25 cellular contexts compared by ENCODE assay signal in genomic region chr9:71032779-71033178, GRCh38.
"Had no signal": no experiment of that assay in that cellular context is flagged by ENCODE, and none has a peak within 500 bp of the region (broad histone marks: within the 10 kb centered on the region; RNA-seq: fewer than 3 reads in every experiment).

No MANE protein-coding gene starts in this region.

- DNase-seq: dermis blood vessel endothelial cell; dorsolateral prefrontal cortex; effector CD4-positive, alpha-beta T cell; effector memory CD4-positive, alpha-beta T cell; foreskin keratinocyte; heart left ventricle; hypothalamus; immature natural killer cell; islet precursor cell; kidney; kidney glomerular epithelial cell; left colon; left lung; left ventricle myocardium superior; lower lobe of right lung; mesenchymal stem cell; mucosa of descending colon had no signal

- ATAC-seq: foreskin keratinocyte, gastroesophageal sphincter, heart left ventricle, left colon, left lung, left ventricle myocardium superior, lower lobe of right lung, mucosa of descending colon had no signal

- H3K27me3 ChIP-seq: dorsolateral prefrontal cortex, esophagus muscularis mucosa, gastroesophageal sphincter, heart left ventricle, hepatocyte, left lung had no signal

- H2AFZ ChIP-seq: hepatocyte had no signal

- H3K27ac Mint-ChIP-seq: immature natural killer cell, mesothelial cell of epicardium had no signal

- H3K9me3 ChIP-seq: esophagus muscularis mucosa, gastroesophageal sphincter, heart left ventricle, left lung, lower lobe of right lung, mucosa of descending colon had no signal

- FAIRE-seq: colon, endothelial cell of umbilical vein, frontal cortex, kidney had no signal

- H3K36me3 ChIP-seq: esophagus muscularis mucosa, gastroesophageal sphincter, heart left ventricle, left lung, lower lobe of right lung had no signal

- H3K4me1 ChIP-seq: esophagus muscularis mucosa, foreskin keratinocyte, gastroesophageal sphincter, heart left ventricle, left lung, lower lobe of right lung had no signal

- H3K79me2 ChIP-seq: hepatocyte had no signal

- H3K36me3 Mint-ChIP-seq: immature natural killer cell, mesothelial cell of epicardium had no signal

- H3K4me1 Mint-ChIP-seq: immature natural killer cell had no signal

- H3K9me3 Mint-ChIP-seq: immature natural killer cell had no signal

- H3K4me3 ChIP-seq: coronary artery, dorsolateral prefrontal cortex, esophagus muscularis mucosa, gastroesophageal sphincter, heart left ventricle, hepatocyte, left lung, lower lobe of right lung, mucosa of descending colon had no signal

- H3K27ac ChIP-seq: coronary artery, dorsolateral prefrontal cortex, esophagus muscularis mucosa, foreskin keratinocyte, gastroesophageal sphincter, heart left ventricle, hepatocyte, left lung, lower lobe of right lung had no signal

- H3K4me2 ChIP-seq: hepatocyte had no signal

- H3K4me3 Mint-ChIP-seq: immature natural killer cell, mesothelial cell of epicardium had no signal
